17 cellular contexts compared by ENCODE assay signal in genomic region chr2:120563616-120564015, GRCh38.
DNase-seq lines count a peak whose midpoint lies in the region; ATAC-seq, FAIRE-seq and TF ChIP-seq lines count a peak whose summit lies in the region.
"Had no signal": no experiment of that assay in that cellular context is flagged by ENCODE, and none has a peak within 500 bp of the region (broad histone marks: within the 10 kb centered on the region; RNA-seq: fewer than 3 reads in every experiment).

No MANE protein-coding gene starts in this region.

- ATAC-seq in HepG2 = no peak
- no peak for ATAC-seq in right lobe of liver
- no peak for ATAC-seq in HG03139 (IDR thresholded peaks at IDR 0.05; ENCODE audit: unreplicated experiment)
- ATAC-seq in WTC11 = no peak

- POLR2A ChIA-PET in HepG2 (lab: Yijun Ruan, JAX) = interaction anchor here (1.4 kb wide), 1 partner anchor 17 kb away, joined by 4 read pairs; no protein-coding TSS in a partner anchor
- POLR2A ChIA-PET in WTC11 (lab: Charles Lee) = no interaction called here

- 22% methylated on average over 2 of the region's 2 CpGs for WGBS in HepG2 (ENCODE audit: low lambda C conversion rate)
- 100% methylated on average over 1 of the region's 2 CpGs for WGBS in right lobe of liver (ENCODE audit: insufficient coverage, low coverage, low lambda C conversion rate, missing lambda C conversion rate)
- 68% methylated on average over 2 of the region's 2 CpGs for WGBS in hepatocyte (ENCODE audit: low lambda C conversion rate, missing lambda C conversion rate)

- H3K9me2 ChIP-seq in hepatocyte (replicated peaks; ENCODE audit: insufficient read depth) = no peaks in the 10 kb centered on the region

- no peaks in the 10 kb centered on the region for H3K36me3 Mint-ChIP-seq in progenitor cell of endocrine pancreas (ENCODE audit: insufficient read depth)
- no peaks in the 10 kb centered on the region for H3K36me3 Mint-ChIP-seq in WTC11
- H3K36me3 Mint-ChIP-seq: CD4-positive, alpha-beta memory T cell had no signal

- H3K79me2 ChIP-seq in HepG2 (ENCODE audit: insufficient read depth, low read length) = no peaks in the 10 kb centered on the region
- no peaks in the 10 kb centered on the region for H3K79me2 ChIP-seq in hepatocyte

- peaks cover 62% of the 10 kb centered on the region for H3K4me1 ChIP-seq in HepG2 (ENCODE audit: insufficient read depth, low read length)
- H3K4me1 ChIP-seq in right lobe of liver = no peaks in the 10 kb centered on the region
- peaks cover 51% of the 10 kb centered on the region for H3K4me1 ChIP-seq in hepatocyte (ENCODE audit: insufficient read depth)
- H3K4me1 ChIP-seq in uterus = no peaks in the 10 kb centered on the region

- H3K9me3 Mint-ChIP-seq in progenitor cell of endocrine pancreas (ENCODE audit: low read depth) = no peaks in the 10 kb centered on the region
- no peaks in the 10 kb centered on the region for H3K9me3 Mint-ChIP-seq in WTC11
- H3K9me3 Mint-ChIP-seq: CD4-positive, alpha-beta memory T cell; H9 had no signal

- DNase-seq in HepG2 (ENCODE audit: low spot score) (no peak), right lobe of liver (no peak), hepatocyte (ENCODE audit: low spot score) (no peak), progenitor cell of endocrine pancreas (ENCODE audit: low spot score, unreplicated experiment) (no peak), uterus (no peak), WTC11 (ENCODE audit: low spot score) (no peak)
- DNase-seq: C1 segment of cervical spinal cord; CD4-positive, alpha-beta memory T cell; EL; GOT3 had no signal

- TF ChIP-seq CTCF in HepG2 (CRISPR knock-in tag; IDR thresholded peaks at IDR 0.05) = no peak
- TF ChIP-seq CTCF in right lobe of liver (IDR thresholded peaks at IDR 0.05) = no peak
- no peak for TF ChIP-seq CTCF in hepatocyte (IDR thresholded peaks at IDR 0.05; ENCODE audit: poor library complexity)
- TF ChIP-seq CTCF in progenitor cell of endocrine pancreas (IDR thresholded peaks at IDR 0.05; ENCODE audit: unreplicated experiment) = no peak
- no peak for TF ChIP-seq CTCF in uterus (IDR thresholded peaks at IDR 0.05)
- TF ChIP-seq CTCF in WTC11 (IDR thresholded peaks at IDR 0.05) = no peak

- H3K36me3 ChIP-seq in HepG2 (replicated peaks in 1 of 2; ENCODE audit: control insufficient read depth in 1 of 2, insufficient read depth in 2 of 2, low read length in 2 of 2) (no peaks in the 10 kb centered on the region), right lobe of liver (no peaks in the 10 kb centered on the region), hepatocyte (replicated peaks; ENCODE audit: insufficient read depth, low read depth) (no peaks in the 10 kb centered on the region), uterus (no peaks in the 10 kb centered on the region)

- in situ Hi-C loops in HepG2 (cut with HindIII; ENCODE audit: extremely low pct_ligation_motif_present, low pct_unique_long_range_greater_than_20kb) = no loop called here

- H3K4me2 ChIP-seq in HepG2 (ENCODE audit: low read depth, low read length) = peak overlapping the region; percentile 59; the same call in 1 of the 2 replicates
- no peak overlapping the region for H3K4me2 ChIP-seq in hepatocyte

- H3K9me3 ChIP-seq in HepG2 (ENCODE audit: low read length) = no peaks in the 10 kb centered on the region
- H3K9me3 ChIP-seq in right lobe of liver = no peaks in the 10 kb centered on the region
- no peaks in the 10 kb centered on the region for H3K9me3 ChIP-seq in hepatocyte (ENCODE audit: low read depth)
- H3K9me3 ChIP-seq in uterus = no peaks in the 10 kb centered on the region

- intact Hi-C loops in HepG2 (cut with micrococcal nuclease; ENCODE audit: unreplicated experiment) (loop anchor here (1.0 to 10.0 kb wide), 3 partner anchors 9 to 309 kb away; partner anchors contain the start of gene RALB), right lobe of liver (cut with DNase I) (loop anchor here in 1 of 2 donors (10.0 kb wide), 1 partner anchor 111 kb away; no protein-coding TSS in a partner anchor), uterus (cut with DNase I; ENCODE audit: low total_unique reads) (no loop called here)

- H3K27ac Mint-ChIP-seq in progenitor cell of endocrine pancreas (peak overlapping the region; percentile 67), WTC11 (no peak overlapping the region)
- H3K27ac Mint-ChIP-seq: B cell; CD4-positive, alpha-beta memory T cell; H9 had no signal

- no TSS peak for BruUV-seq in HepG2 (replicated peaks; lab: Mats Ljungman, UMichigan)

- peaks cover 43% of the 10 kb centered on the region for H3K4me1 Mint-ChIP-seq in progenitor cell of endocrine pancreas (ENCODE audit: low read depth)
- peaks cover 7% of the 10 kb centered on the region for H3K4me1 Mint-ChIP-seq in WTC11
- H3K4me1 Mint-ChIP-seq: B cell; CD4-positive, alpha-beta memory T cell had no signal

- no peak overlapping the region for H3K4me3 ChIP-seq in HepG2 (replicated peaks in 1 of 3; ENCODE audit: insufficient read depth in 1 of 3, low read depth in 2 of 3, low read length in 3 of 3)
- no peak overlapping the region for H3K4me3 ChIP-seq in right lobe of liver
- no peak overlapping the region for H3K4me3 ChIP-seq in hepatocyte
- no peak overlapping the region for H3K4me3 ChIP-seq in uterus

- TF ChIP-seq POLR2A in HepG2 (IDR thresholded peaks at IDR 0.05; ENCODE audit: insufficient read depth in 1 of 2, low read depth in 2 of 2, low read length in 2 of 2) (no peak), right lobe of liver (IDR thresholded peaks at IDR 0.05) (no peak), uterus (IDR thresholded peaks at IDR 0.05) (no peak)

- H2AFZ ChIP-seq in HepG2 (ENCODE audit: low read length) (no peak overlapping the region), hepatocyte (no peak overlapping the region)

- no peak for TF ChIP-seq RAD21 in HepG2 (CRISPR knock-in tag; IDR thresholded peaks at IDR 0.05)

- H3K27me3 Mint-ChIP-seq in progenitor cell of endocrine pancreas (peaks cover 36% of the 10 kb centered on the region), WTC11 (ENCODE audit: low read depth) (peaks cover 2% of the 10 kb centered on the region; the same call in 1 of the 2 replicates)

- no peak for FAIRE-seq in HepG2 (lab: Jason Lieb, UNC)
- FAIRE-seq: A204.1, G401.6, GM12892, GM19239 had no signal

- peaks cover 42 to 88% of the 10 kb centered on the region in 2 experiments for H3K27me3 ChIP-seq in HepG2 (ENCODE audit: control insufficient read depth in 1 of 2, insufficient read depth in 2 of 2, low read length in 2 of 2)
- no peaks in the 10 kb centered on the region for H3K27me3 ChIP-seq in right lobe of liver
- H3K27me3 ChIP-seq in hepatocyte = no peaks in the 10 kb centered on the region
- H3K27me3 ChIP-seq in uterus = no peaks in the 10 kb centered on the region

- CTCF ChIA-PET in HepG2 (lab: Yijun Ruan, JAX; ENCODE audit: low intra/inter-chr PET ratio, low total read pairs) = no interaction called here
- CTCF ChIA-PET in WTC11 (lab: Charles Lee) = interaction anchor here (1.0 kb wide), 1 partner anchor 10 kb away, joined by 4 read pairs; no protein-coding TSS in a partner anchor

- no peak overlapping the region for H3K27ac ChIP-seq in HepG2 (ENCODE audit: extremely low read length, insufficient read depth, low read length)
- H3K27ac ChIP-seq in right lobe of liver = no peak overlapping the region
- H3K27ac ChIP-seq in hepatocyte = peak overlapping the region; percentile 59
- no peak overlapping the region for H3K27ac ChIP-seq in uterus

- H3K4me3 Mint-ChIP-seq in progenitor cell of endocrine pancreas (ENCODE audit: low read depth) (no peak overlapping the region), WTC11 (no peak overlapping the region)
- H3K4me3 Mint-ChIP-seq: B cell; CD4-positive, alpha-beta memory T cell; H9 had no signal

- H4K20me1 ChIP-seq in HepG2 (ENCODE audit: insufficient read depth, low read length) = peaks cover 6% of the 10 kb centered on the region; the same call in 1 of the 2 replicates
- H4K20me1 ChIP-seq in hepatocyte (ENCODE audit: insufficient read depth, poor library complexity, severe bottlenecking) = no peaks in the 10 kb centered on the region

- H3K9ac ChIP-seq in HepG2 (ENCODE audit: insufficient read depth, low read depth, low read length) = no peak overlapping the region

- TF ChIP-seq EP300 in HepG2 (IDR thresholded peaks at IDR 0.05; ENCODE audit: low read depth in 2 of 2, low read length in 2 of 2) (no peak), HepG2 (CRISPR knock-in tag; IDR thresholded peaks at IDR 0.05; ENCODE audit: borderline replicate concordance) (no peak)

TF ChIP-seq in HepG2, 621 proteins besides CTCF, POLR2A, EP300 and RAD21:
- TF ChIP-seq NR2F2 (IDR thresholded peaks at IDR 0.05; ENCODE audit: borderline replicate concordance, low read depth) (no peak), FOXC1 (CRISPR knock-in tag; IDR thresholded peaks at IDR 0.05; ENCODE audit: borderline replicate concordance) (0 out of 2 replicates have a peak, but pooled peaks have one; percentile 51)

TF ChIP-seq in WTC11, 78 proteins besides CTCF, POLR2A, EP300 and RAD21 (continues in another document):
- no peak for TF ChIP-seq EMX1 (CRISPR knock-in tag; IDR thresholded peaks at IDR 0.05)
- TF ChIP-seq TP53 (CRISPR knock-in tag; IDR thresholded peaks at IDR 0.05) = no peak
- TF ChIP-seq ZNF512 (CRISPR knock-in tag; IDR thresholded peaks at IDR 0.05; ENCODE audit: borderline replicate concordance) = no peak
- TF ChIP-seq NFE2L1 (CRISPR knock-in tag; IDR thresholded peaks at IDR 0.05) = no peak
